30 cellular contexts compared by ENCODE assay signal in genomic region chr6:72742274-72742673, GRCh38.
"Had no signal": no experiment of that assay in that cellular context is flagged by ENCODE, and none has a peak within 500 bp of the region (broad histone marks: within the 10 kb centered on the region; RNA-seq: fewer than 3 reads in every experiment).

No MANE protein-coding gene starts in this region.

- H3K9me3 ChIP-seq: esophagus muscularis mucosa, heart left ventricle had no signal

- H3K36me3 ChIP-seq: brain microvascular endothelial cell, esophagus muscularis mucosa, heart left ventricle had no signal

- H3K4me1 ChIP-seq: esophagus muscularis mucosa, heart left ventricle had no signal

- H3K27me3 ChIP-seq: brain microvascular endothelial cell, esophagus muscularis mucosa, heart left ventricle had no signal

- H3K4me3 ChIP-seq: esophagus muscularis mucosa, heart left ventricle had no signal

- H3K27ac ChIP-seq: brain microvascular endothelial cell, esophagus muscularis mucosa, heart left ventricle had no signal

- DNase-seq: activated CD4-positive, alpha-beta memory T cell treated with anti-CD3 and anti-CD28 coated beads, Interleukin-2, amount 10 ng/mL, durations not matched to agents 7 days and 5 days; activated CD4-positive, alpha-beta T cell treated with anti-CD3 and anti-CD28 coated beads for 36 hours; activated CD4-positive, alpha-beta T cell treated with anti-CD3 and anti-CD28 coated beads, Interleukin-2, amount 10 ng/mL, durations not matched to agents 24 days and 14 days; activated CD4-positive, alpha-beta T cell treated with anti-CD3 and anti-CD28 coated beads, Interleukin-2, amount 50 U/mL, for 4 hours; activated CD4-positive, CD25-positive, alpha-beta regulatory T cell; activated CD4-positive, CD25-positive, alpha-beta regulatory T cell treated with anti-CD3 and anti-CD28 coated beads, Interleukin-2, amount 50 U/mL, for 72 hours; activated CD8-positive, alpha-beta memory T cell treated with anti-CD3 and anti-CD28 coated beads, Interleukin-2, amount 50 U/mL, for 48 hours; activated gamma-delta T cell; activated naive CD4-positive, alpha-beta T cell; activated naive CD4-positive, alpha-beta T cell treated with anti-CD3 and anti-CD28 coated beads, Interleukin-2, amount 10 ng/mL, durations not matched to agents 7 days and 5 days; activated naive CD8-positive, alpha-beta T cell treated with anti-CD3 and anti-CD28 coated beads, Interleukin-2, amount 10 ng/mL, durations not matched to agents 7 days and 5 days; activated T-cell treated with anti-CD3 and anti-CD28 coated beads for 4 hours; activated T-cell treated with anti-CD3 and anti-CD28 coated beads, Interleukin-2, amount 50 U/mL, for 24 hours; activated T-cell treated with anti-CD3 and anti-CD28 coated beads, Interleukin-2, amount 50 U/mL, for 72 hours; amniotic stem cell; anterior cingulate cortex; brain microvascular endothelial cell; caudate nucleus; cortex of kidney; dermis blood vessel endothelial cell; effector CD4-positive, alpha-beta T cell; effector memory CD8-positive, alpha-beta T cell; erythroblast; foreskin fibroblast; glutamatergic neuron; heart left ventricle; SW 1271; T-cell; T-helper 9 cell had no signal
